In the genomic region with DNA sequence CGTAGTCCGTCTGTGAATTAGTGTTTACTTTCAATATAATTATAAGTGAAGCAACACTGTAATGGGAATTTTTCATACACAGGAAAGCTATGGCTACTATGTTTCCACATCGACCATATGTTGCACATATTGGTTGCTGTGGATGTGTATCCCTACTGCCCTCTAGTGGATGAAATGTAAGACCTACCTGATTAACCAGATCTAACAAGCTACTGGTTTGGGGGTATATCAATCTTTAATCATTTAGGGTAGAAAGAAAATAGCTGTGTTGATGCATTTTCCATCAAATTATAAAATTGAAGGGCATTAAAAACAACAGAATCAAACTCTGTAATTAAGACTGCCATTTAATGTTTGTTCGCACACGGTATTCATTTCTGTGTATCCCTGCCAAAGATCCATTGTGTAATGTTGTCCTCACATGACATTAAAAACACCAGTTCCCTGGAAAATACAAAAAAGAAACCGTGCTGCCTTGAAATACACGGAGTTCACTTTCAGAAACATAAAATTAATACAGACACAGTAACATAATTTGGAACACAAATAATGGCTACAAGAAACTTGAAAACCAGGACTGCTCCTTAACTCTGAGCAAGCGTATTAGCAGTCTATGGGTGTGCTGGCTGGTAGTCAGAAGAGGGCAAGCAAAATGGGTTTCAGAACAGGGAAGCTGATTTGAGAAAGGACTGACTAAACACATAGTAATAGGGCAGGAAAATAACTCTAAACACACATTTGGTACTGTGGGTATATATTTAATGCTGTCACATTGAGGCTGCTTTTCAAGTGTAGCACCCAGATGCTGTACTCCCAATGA, we compare ENCODE assay signal across 8 cellular contexts.
DNase-seq lines count a peak whose midpoint lies in the region; ATAC-seq, FAIRE-seq and TF ChIP-seq lines count a peak whose summit lies in the region.

No MANE protein-coding gene starts in this region.

- H3K36me3 Mint-ChIP-seq in activated CD4-positive, alpha-beta T cell treated with anti-CD3 and anti-CD28 coated beads, Interleukin-2, amount 10 ng/mL, durations not matched to agents 7 days and 5 days (ENCODE audit: low read depth): no peaks in the 10 kb centered on the region

- H3K4me3 ChIP-seq in bronchial epithelial cell (ENCODE audit: low read depth, low read length) (no peak overlapping the region), kidney (ENCODE audit: low read length in 2 of 2) (peak overlapping the region; percentile 33 to 35), stomach (peak overlapping the region in 1 of 4 donors; percentile 14)

- no peak overlapping the region for H3K27ac Mint-ChIP-seq in activated CD4-positive, alpha-beta T cell treated with anti-CD3 and anti-CD28 coated beads, Interleukin-2, amount 10 ng/mL, durations not matched to agents 7 days and 5 days

- TF ChIP-seq EP300 in stomach (IDR thresholded peaks at IDR 0.05): no peak

- FAIRE-seq in bronchial epithelial cell (lab: Jason Lieb, UNC) (no peak), kidney (lab: Jason Lieb, UNC) (peak; percentile 87)

- ATAC-seq in GM21528 (IDR thresholded peaks at IDR 0.05; ENCODE audit: low FRiP score, unreplicated experiment): peak; percentile 80

- H3K9ac ChIP-seq in kidney (ENCODE audit: low read length in 2 of 2): no peak overlapping the region

- POLR2A ChIA-PET in activated CD4-positive, alpha-beta T cell treated with anti-CD3 and anti-CD28 coated beads, Interleukin-2, amount 10 ng/mL, durations not matched to agents 7 days and 5 days (lab: Charles Lee): no interaction called here

- TF ChIP-seq POLR2A in stomach (IDR thresholded peaks at IDR 0.05): no peak

- no peaks in the 10 kb centered on the region for H3K27me3 ChIP-seq in bronchial epithelial cell (ENCODE audit: control insufficient read depth, insufficient read depth, low read length)
- H3K27me3 ChIP-seq in stomach: no peaks in the 10 kb centered on the region

- H3K27ac ChIP-seq in kidney (ENCODE audit: low read depth in 2 of 2, low read length in 2 of 2) (peak overlapping the region in 1 of 2 donors; percentile 26), stomach (peak overlapping the region in 3 of 5 donors; percentile 16 to 67 (median 52))

- intact Hi-C loops in kidney (cut with DNase I): no loop called here
- intact Hi-C loops in stomach (cut with DNase I; ENCODE audit: low total_unique reads): no loop called here

- H3K4me1 ChIP-seq in kidney (ENCODE audit: control insufficient read depth in 1 of 2, insufficient read depth in 1 of 2, low read depth in 1 of 2, low read length in 2 of 2) (peaks cover 5 to 15% of the 10 kb centered on the region in 2 donors), stomach (peaks cover 0 to 26% (median 12%) of the 10 kb centered on the region in 4 donors)

- H3K9me3 Mint-ChIP-seq in activated CD4-positive, alpha-beta T cell treated with anti-CD3 and anti-CD28 coated beads, Interleukin-2, amount 10 ng/mL, durations not matched to agents 7 days and 5 days: no peaks in the 10 kb centered on the region

- H3K36me3 ChIP-seq in bronchial epithelial cell (ENCODE audit: control insufficient read depth, insufficient read depth, low read length) (no peaks in the 10 kb centered on the region), kidney (ENCODE audit: control insufficient read depth in 1 of 2, insufficient read depth in 2 of 2, low read length in 2 of 2) (no peaks in the 10 kb centered on the region), stomach (no peaks in the 10 kb centered on the region)

- no peaks in the 10 kb centered on the region for H3K27me3 Mint-ChIP-seq in activated CD4-positive, alpha-beta T cell treated with anti-CD3 and anti-CD28 coated beads, Interleukin-2, amount 10 ng/mL, durations not matched to agents 7 days and 5 days

- CTCF ChIA-PET in activated CD4-positive, alpha-beta T cell treated with anti-CD3 and anti-CD28 coated beads, Interleukin-2, amount 10 ng/mL, durations not matched to agents 7 days and 5 days (lab: Charles Lee): interaction anchor here (0.6 to 2.0 kb wide), 18 partner anchors 10 to 727 kb away, joined by 3 to 8 read pairs (median 3); no protein-coding TSS in a partner anchor

- peak; percentile 28 for DNase-seq in activated CD4-positive, alpha-beta T cell treated with anti-CD3 and anti-CD28 coated beads, Interleukin-2, amount 10 ng/mL, durations not matched to agents 7 days and 5 days
- no peak for DNase-seq in activated CD4-positive, alpha-beta T cell treated with anti-CD3 and anti-CD28 coated beads for 48 hours
- DNase-seq in HT-29 (ENCODE audit: low spot score): peak; percentile 69
- peak; percentile 86 for DNase-seq in NCI-H82 treated with DMSO at 0.1 percent for 48 hours (lab: John Stamatoyannopoulos, UW; ENCODE audit: unreplicated experiment)
- peak; percentile 80 for DNase-seq in bronchial epithelial cell (ENCODE audit: low read depth)
- DNase-seq in kidney: no peak
- DNase-seq in stomach: no peak

- no peak overlapping the region for H3K4me3 Mint-ChIP-seq in activated CD4-positive, alpha-beta T cell treated with anti-CD3 and anti-CD28 coated beads, Interleukin-2, amount 10 ng/mL, durations not matched to agents 7 days and 5 days

- peaks cover 8% of the 10 kb centered on the region for H3K4me1 Mint-ChIP-seq in activated CD4-positive, alpha-beta T cell treated with anti-CD3 and anti-CD28 coated beads, Interleukin-2, amount 10 ng/mL, durations not matched to agents 7 days and 5 days

- TF ChIP-seq CTCF in bronchial epithelial cell (IDR thresholded peaks at IDR 0.05; ENCODE audit: insufficient read depth, low read length, severe bottlenecking): peak; percentile 65
- TF ChIP-seq CTCF in kidney (IDR thresholded peaks at IDR 0.05; ENCODE audit: borderline replicate concordance, extremely low read depth, insufficient read depth): peak; percentile 62
- TF ChIP-seq CTCF in stomach (IDR thresholded peaks at IDR 0.05): peak in 5 of 7 experiments; percentile 59 to 84 (median 83)

- 30 to 34% (median 30%) methylated on average over 8 of the region's 8 CpGs for WGBS in stomach, 5 donors

- H3K9me3 ChIP-seq in kidney (ENCODE audit: control insufficient read depth in 1 of 2, low read length in 2 of 2): no peaks in the 10 kb centered on the region
- no peaks in the 10 kb centered on the region for H3K9me3 ChIP-seq in stomach

Comparison
In these comparisons a context has a peak if more than half of its experiments do, and no peak if none do; other contexts are left out.
1. DNase-seq: peak in activated CD4-positive, alpha-beta T cell treated with anti-CD3 and anti-CD28 coated beads, Interleukin-2, amount 10 ng/mL, durations not matched to agents 7 days and 5 days (single experiment), HT-29 (single experiment), NCI-H82 treated with DMSO at 0.1 percent for 48 hours (single experiment) and bronchial epithelial cell (single experiment); none in activated CD4-positive, alpha-beta T cell treated with anti-CD3 and anti-CD28 coated beads for 48 hours (single experiment), kidney (single experiment) and stomach (single experiment).
2. Peak in every context shown above with its lines, with median percentiles within 50 percentile points of each other: CTCF ChIP-seq.